In the genomic region with DNA sequence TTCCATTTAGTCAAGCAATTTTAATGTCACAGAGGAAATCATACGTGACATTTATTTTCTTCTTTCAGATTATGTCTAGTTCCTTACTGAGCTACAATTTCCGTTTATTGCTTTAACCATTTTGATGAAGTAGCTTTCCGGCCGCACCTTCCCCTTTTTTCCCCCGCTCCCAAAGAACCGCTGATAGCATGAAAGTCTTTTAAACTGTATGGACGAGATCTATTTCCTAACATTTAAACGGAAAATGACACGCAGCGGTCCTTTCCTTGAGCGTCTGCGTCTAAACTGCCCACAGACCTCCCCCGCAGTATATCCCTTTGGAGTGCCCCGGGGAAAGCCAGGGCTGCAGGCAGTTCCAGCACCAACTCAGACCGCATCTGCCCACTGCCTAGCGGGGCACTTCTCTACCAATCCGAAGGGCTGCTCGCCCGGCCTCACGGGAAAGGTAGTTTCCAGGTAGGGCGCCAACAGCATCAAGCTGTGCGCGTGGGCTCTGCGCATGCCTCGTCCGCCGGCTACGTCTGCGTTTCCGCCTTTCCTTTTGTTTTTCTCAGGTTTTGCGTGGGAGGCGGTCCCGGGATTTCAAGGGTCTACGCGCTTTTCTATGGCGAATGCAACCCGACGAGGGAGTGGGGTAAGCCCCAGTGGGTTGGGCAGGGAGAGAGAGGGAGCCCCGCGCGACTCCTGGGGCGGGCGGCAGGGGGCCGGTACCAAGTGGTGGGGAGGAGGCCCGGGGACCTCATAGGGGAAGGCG, we compare ENCODE assay signal across 8 cellular contexts. TPM values are rescaled to one million over a fixed set of nuclear protein-coding genes. Genes with fewer than 3 reads are reported as not detected.
DNase-seq lines count a peak whose midpoint lies in the region; ATAC-seq, FAIRE-seq and TF ChIP-seq lines count a peak whose summit lies in the region.

A gene (plus strand): TSS at position 526 of the 754 bp plus-strand sequence. CDS start 1,667 bp downstream, outside the sequence.

- H3K36me3 ChIP-seq in adrenal gland (replicated peaks in 1 of 2) (peaks cover 0 to 9% of the 10 kb centered on the region in 2 donors), heart right ventricle (peaks cover 0 to 30% (median 0%) of the 10 kb centered on the region in 9 donors)

- H3K27me3 ChIP-seq in adrenal gland = no peaks in the 10 kb centered on the region
- H3K27me3 ChIP-seq in heart right ventricle = no peaks in the 10 kb centered on the region

- DNase-seq in GM12892 (ENCODE audit: insufficient read length) (peak; percentile 58), NCI-H1436 treated with DMSO at 0.1 percent for 48 hours (lab: John Stamatoyannopoulos, UW) (peak; percentile 89), T-helper 1 cell (peak; percentile 85 to 92 (median 90)), adrenal gland (peak; percentile 92 to 98 (median 96)), heart right ventricle (peak; percentile 89 to 92), posterior cingulate gyrus (peak; percentile 80 to 98 (median 92)), type B pancreatic cell (ENCODE audit: extremely low spot score, unreplicated experiment) (peak; percentile 87)

- peak within 1 kb of the TSS; percentile 88 for H3K4me3 Mint-ChIP-seq in type B pancreatic cell

- peaks cover 15% of the 10 kb centered on the region for H3K36me3 Mint-ChIP-seq in type B pancreatic cell

- peaks cover 20% of the 10 kb centered on the region for H3K4me1 Mint-ChIP-seq in type B pancreatic cell (ENCODE audit: unreplicated experiment)

- TF ChIP-seq CTCF in adrenal gland (IDR thresholded peaks at IDR 0.05) = peak in 2 of 6 experiments; percentile 1 to 9
- TF ChIP-seq CTCF in heart right ventricle (IDR thresholded peaks at IDR 0.05) = peak in 1 of 9 donors; percentile 36
- TF ChIP-seq CTCF in type B pancreatic cell (conservative IDR thresholded peaks at IDR 0.05) = no peak

- no peaks in the 10 kb centered on the region for H3K9me3 ChIP-seq in adrenal gland (replicated peaks in 1 of 3)
- H3K9me3 ChIP-seq in heart right ventricle = peaks cover 0 to 7% (median 0%) of the 10 kb centered on the region in 11 donors

- TF ChIP-seq POLR2A in GM12892 (IDR thresholded peaks at IDR 0.05; ENCODE audit: low read depth, low read length) = no peak
- peak; percentile 75 to 93 for TF ChIP-seq POLR2A in adrenal gland (IDR thresholded peaks at IDR 0.05)

- 0 to 1% (median 0%) methylated on average over 25 to 46 of the region's 46 CpGs for WGBS in adrenal gland, 4 donors
- WGBS in heart right ventricle, 2 donors = 1% methylated on average over 46 of the region's 46 CpGs

- intact Hi-C loops in adrenal gland (cut with DNase I) (no loop called here), heart right ventricle (cut with DNase I) (loop anchor here in 7 of 10 donors (1.0 to 10.0 kb wide), 8 partner anchors 33 to 156 kb away; a partner anchor contains a TSS), posterior cingulate gyrus (cut with DNase I) (loop anchor here (1.0 to 2.0 kb wide), 3 partner anchors 34 to 154 kb away; a partner anchor contains a TSS)

- H3K27ac Mint-ChIP-seq in type B pancreatic cell = peak within 1 kb of the TSS; percentile 99

- ATAC-seq in HG02852 (IDR thresholded peaks at IDR 0.05; ENCODE audit: unreplicated experiment) = peak; percentile 83
- ATAC-seq in heart right ventricle = peak; percentile 92 to 99 (median 96)

- H3K4me3 ChIP-seq in adrenal gland (peak within 1 kb of the TSS; percentile 62 to 91 (median 86)), heart right ventricle (peak within 1 kb of the TSS; percentile 29 to 80 (median 70))

- no peak for FAIRE-seq in GM12892 (lab: Jason Lieb, UNC)

- H3K27ac ChIP-seq in adrenal gland (peak within 1 kb of the TSS; percentile 98 to 100 (median 99)), heart right ventricle (peak within 1 kb of the TSS; percentile 94 to 99 (median 98))

- no peaks in the 10 kb centered on the region for H3K9me3 Mint-ChIP-seq in type B pancreatic cell

- no peaks in the 10 kb centered on the region for H3K27me3 Mint-ChIP-seq in type B pancreatic cell

- H3K4me1 ChIP-seq in adrenal gland (replicated peaks in 1 of 2) = peaks cover 6 to 16% of the 10 kb centered on the region in 2 donors
- peaks cover 0 to 17% (median 9%) of the 10 kb centered on the region in 9 donors for H3K4me1 ChIP-seq in heart right ventricle

RNA-seq across cellular contexts. Expression of the gene that starts here (rescaled TPM):
- polyA plus RNA-seq in GM12892 (2012; ENCODE audit: missing spikeins) = 15.2 TPM
- total RNA-seq in adrenal gland (10 to 100 TPM; 12.5 to 34.9 (median 26.6) TPM), heart right ventricle (10 to 100 TPM; 16.8 to 27.7 (median 23.2) TPM), type B pancreatic cell (ENCODE audit: low replicate concordance) (31.5 and 32.2 TPM in 2 replicates)
- polyA plus RNA-seq in adrenal gland (10 to 100 TPM; 12.3 to 26.6 (median 12.4) TPM), heart right ventricle (10 to 100 TPM in 1 of 2 donors, 1 to 10 TPM in 1; 5.6 to 10.8 TPM)

Comparison
In these comparisons a context has a peak if more than half of its experiments do, and no peak if none do; other contexts are left out.
1. Peak in every context shown above with its lines: DNase-seq, ATAC-seq, H3K4me3 ChIP-seq and H3K27ac ChIP-seq.
2. intact Hi-C loops: an anchor here in heart right ventricle (1.0 to 10.0 kb wide) and posterior cingulate gyrus (1.0 to 2.0 kb wide); none called in adrenal gland.